27 cellular contexts compared by ENCODE assay signal in the genomic region with DNA sequence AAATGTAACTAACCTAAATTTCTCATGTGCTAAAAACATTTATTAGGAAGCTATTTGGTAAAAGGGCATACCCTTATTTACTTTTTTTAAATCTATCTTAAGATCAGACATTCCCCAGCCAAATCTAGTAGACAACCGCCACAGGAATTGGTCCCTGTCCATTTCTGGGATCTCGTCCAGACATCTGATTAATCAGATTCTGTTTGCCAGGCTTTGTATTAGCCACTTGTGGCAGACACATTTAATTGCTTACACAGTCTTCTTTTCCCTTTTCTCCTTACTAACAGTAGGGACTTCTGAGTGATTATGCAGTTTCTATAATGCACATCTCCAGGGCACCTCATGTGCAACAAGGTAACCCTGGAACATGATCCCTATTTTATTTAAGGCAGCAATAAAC.
"Had no signal": no experiment of that assay in that cellular context is flagged by ENCODE, and none has a peak within 500 bp of the region (broad histone marks: within the 10 kb centered on the region; RNA-seq: fewer than 3 reads in every experiment).

No MANE protein-coding gene starts in this region.

- H3K36me3 Mint-ChIP-seq: activated naive CD4-positive, alpha-beta T cell treated with anti-CD3 and anti-CD28 coated beads, Interleukin-2, amount 10 ng/mL, durations not matched to agents 7 days and 5 days; activated naive CD8-positive, alpha-beta T cell; brain had no signal

- H3K4me3 ChIP-seq: PC-9 had no signal

- H3K9me3 Mint-ChIP-seq: activated CD4-positive, alpha-beta T cell treated with anti-CD3 and anti-CD28 coated beads, Interleukin-2, amount 10 ng/mL, durations not matched to agents 7 days and 5 days; activated naive CD4-positive, alpha-beta T cell treated with anti-CD3 and anti-CD28 coated beads, Interleukin-2, amount 10 ng/mL, durations not matched to agents 7 days and 5 days; brain had no signal

- DNase-seq: activated CD4-positive, alpha-beta T cell treated with anti-CD3 and anti-CD28 coated beads, Interleukin-2, amount 10 ng/mL, durations not matched to agents 7 days and 5 days; activated CD4-positive, alpha-beta T cell treated with anti-CD3 and anti-CD28 coated beads, Interleukin-2, amount 50 U/mL, for 48 hours; activated CD8-positive, alpha-beta memory T cell treated with anti-CD3 and anti-CD28 coated beads, Interleukin-2, amount 50 U/mL, for 4 hours; activated CD8-positive, alpha-beta T cell treated with anti-CD3 and anti-CD28 coated beads, Interleukin-2, amount 10 ng/mL, durations not matched to agents 7 days and 5 days; activated effector memory CD4-positive, alpha-beta T cell treated with Interleukin-2 at 50 U/mL for 16 hours; activated naive CD4-positive, alpha-beta T cell treated with anti-CD3 and anti-CD28 coated beads, Interleukin-2, amount 10 ng/mL, durations not matched to agents 7 days and 5 days; activated naive CD8-positive, alpha-beta T cell treated with anti-CD3 and anti-CD28 coated beads, Interleukin-2, amount 50 U/mL, for 24 hours; activated T-cell treated with anti-CD3 and anti-CD28 coated beads for 4 hours; activated T-cell treated with anti-CD3 and anti-CD28 coated beads, Interleukin-2, amount 50 U/mL, for 4 hours; anterior cingulate cortex; central memory CD4-positive, alpha-beta T cell; NCI-H1048; NCI-H1417; NCI-H146; NCI-H187; NCI-H2029 treated with DMSO at 0.1 percent for 48 hours; NCI-H2107; NCI-H226; NCI-H510A; NCI-H526 treated with DMSO at 0.1 percent for 48 hours; NK-92 treated with Interleukin-12 subunit alpha and Interleukin-12 subunit beta, amount 100 ng/mL, for 24 hours; PC-9; Right ventricle myocardium superior; T1000 had no signal

- H3K27me3 Mint-ChIP-seq: activated CD4-positive, alpha-beta T cell treated with anti-CD3 and anti-CD28 coated beads, Interleukin-2, amount 10 ng/mL, durations not matched to agents 7 days and 5 days; activated naive CD4-positive, alpha-beta T cell treated with anti-CD3 and anti-CD28 coated beads, Interleukin-2, amount 10 ng/mL, durations not matched to agents 7 days and 5 days; activated naive CD8-positive, alpha-beta T cell; activated naive CD8-positive, alpha-beta T cell treated with anti-CD3 and anti-CD28 coated beads, Interleukin-2, amount 50 U/mL, for 24 hours; brain had no signal

- H3K4me3 Mint-ChIP-seq: activated CD4-positive, alpha-beta T cell treated with anti-CD3 and anti-CD28 coated beads, Interleukin-2, amount 10 ng/mL, durations not matched to agents 7 days and 5 days; activated CD8-positive, alpha-beta T cell treated with anti-CD3 and anti-CD28 coated beads, Interleukin-2, amount 10 ng/mL, durations not matched to agents 7 days and 5 days; activated naive CD4-positive, alpha-beta T cell treated with anti-CD3 and anti-CD28 coated beads, Interleukin-2, amount 10 ng/mL, durations not matched to agents 7 days and 5 days; activated naive CD8-positive, alpha-beta T cell; activated naive CD8-positive, alpha-beta T cell treated with anti-CD3 and anti-CD28 coated beads, Interleukin-2, amount 50 U/mL, for 24 hours; activated T-cell treated with anti-CD3 and anti-CD28 coated beads, Interleukin-2, amount 50 U/mL, for 4 hours; brain had no signal

- H3K27ac Mint-ChIP-seq: activated CD4-positive, alpha-beta T cell treated with anti-CD3 and anti-CD28 coated beads, Interleukin-2, amount 10 ng/mL, durations not matched to agents 7 days and 5 days; activated CD8-positive, alpha-beta T cell treated with anti-CD3 and anti-CD28 coated beads, Interleukin-2, amount 10 ng/mL, durations not matched to agents 7 days and 5 days; activated naive CD4-positive, alpha-beta T cell treated with anti-CD3 and anti-CD28 coated beads, Interleukin-2, amount 10 ng/mL, durations not matched to agents 7 days and 5 days; activated naive CD8-positive, alpha-beta T cell; activated naive CD8-positive, alpha-beta T cell treated with anti-CD3 and anti-CD28 coated beads, Interleukin-2, amount 50 U/mL, for 24 hours; brain had no signal

- H3K27ac ChIP-seq: KMS-11, PC-9 had no signal

- ATAC-seq: activated CD8-positive, alpha-beta T cell treated with anti-CD3 and anti-CD28 coated beads, Interleukin-2, amount 10 ng/mL, durations not matched to agents 7 days and 5 days; activated naive CD8-positive, alpha-beta T cell treated with anti-CD3 and anti-CD28 coated beads, Interleukin-2, amount 50 U/mL, for 24 hours; activated T-cell treated with anti-CD3 and anti-CD28 coated beads, Interleukin-2, amount 50 U/mL, for 4 hours had no signal

- H3K4me1 Mint-ChIP-seq: activated CD4-positive, alpha-beta T cell treated with anti-CD3 and anti-CD28 coated beads, Interleukin-2, amount 10 ng/mL, durations not matched to agents 7 days and 5 days; activated naive CD4-positive, alpha-beta T cell treated with anti-CD3 and anti-CD28 coated beads, Interleukin-2, amount 10 ng/mL, durations not matched to agents 7 days and 5 days; activated naive CD8-positive, alpha-beta T cell treated with anti-CD3 and anti-CD28 coated beads, Interleukin-2, amount 50 U/mL, for 24 hours had no signal
